Comparison of ENCODE assay signal across 9 cellular contexts in the genomic region with DNA sequence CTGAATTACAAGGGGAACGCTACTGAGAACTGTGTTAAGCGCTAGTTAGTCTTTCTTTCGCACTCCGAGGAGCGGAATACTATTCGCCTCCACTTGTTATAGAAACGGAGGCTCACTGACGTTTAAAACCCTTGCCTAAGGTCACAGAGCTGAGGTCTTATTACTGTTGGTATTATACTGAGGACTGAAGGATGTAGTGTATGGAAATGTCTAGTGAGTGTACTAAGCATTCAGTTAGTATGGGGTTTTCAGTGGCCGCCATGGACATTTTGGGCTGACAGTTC.
DNase-seq lines count a peak whose midpoint lies in the region; ATAC-seq, FAIRE-seq and TF ChIP-seq lines count a peak whose summit lies in the region.
"Had no signal": no experiment of that assay in that cellular context is flagged by ENCODE, and none has a peak within 500 bp of the region (broad histone marks: within the 10 kb centered on the region; RNA-seq: fewer than 3 reads in every experiment).

No MANE protein-coding gene starts in this region.

- no peak for FAIRE-seq in urothelium cell line (lab: Jason Lieb, UNC)

- TF ChIP-seq CTCF in GM10248 (IDR thresholded peaks at IDR 0.05; ENCODE audit: control extremely low read depth, extremely low read depth, low read depth, missing control alignments): no peak

- POLR2A ChIA-PET in GM10248 (lab: Yijun Ruan, JAX): no interaction called here

- H3K9me3 Mint-ChIP-seq in stimulated activated naive CD8-positive, alpha-beta T cell treated with anti-CD3 and anti-CD28 coated beads, Interleukin-15, Interleukin-2, amounts not matched to agents 100 ng/mL and 50 ng/mL, for 24 hours: no peaks in the 10 kb centered on the region
- no peaks in the 10 kb centered on the region for H3K9me3 Mint-ChIP-seq in central memory CD8-positive, alpha-beta T cell

- H3K4me3 ChIP-seq in mucosa of stomach (ENCODE audit: low read length): peak overlapping the region; percentile 88

- DNase-seq in stimulated activated naive CD8-positive, alpha-beta T cell treated with anti-CD3 and anti-CD28 coated beads, Interleukin-15, Interleukin-2, amounts not matched to agents 100 U/mL and 50 U/mL, for 24 hours: no peak
- DNase-seq in central memory CD8-positive, alpha-beta T cell (ENCODE audit: low spot score in 2 of 2): no peak
- no peak for DNase-seq in anterior cingulate cortex (lab: John Stamatoyannopoulos, UW)
- DNase-seq in HPDE6-E6E7 (ENCODE audit: extremely low spot score): no peak
- DNase-seq in GM10248 (ENCODE audit: extremely low spot score): no peak
- no peak for DNase-seq in urothelium cell line (ENCODE audit: low spot score)
- DNase-seq: GDM1 had no signal

- H3K4me3 Mint-ChIP-seq in stimulated activated naive CD8-positive, alpha-beta T cell treated with anti-CD3 and anti-CD28 coated beads, Interleukin-15, Interleukin-2, amounts not matched to agents 100 ng/mL and 50 ng/mL, for 24 hours: peak overlapping the region; percentile 88
- H3K4me3 Mint-ChIP-seq in central memory CD8-positive, alpha-beta T cell: peak overlapping the region; percentile 88

- ATAC-seq in stimulated activated naive CD8-positive, alpha-beta T cell treated with anti-CD3 and anti-CD28 coated beads, Interleukin-15, Interleukin-2, amounts not matched to agents 100 U/mL and 50 U/mL, for 24 hours: no peak
- no peak for ATAC-seq in central memory CD8-positive, alpha-beta T cell (replicated peaks; ENCODE audit: extremely low read depth, poor library complexity, severe bottlenecking)

- no peaks in the 10 kb centered on the region for H3K27me3 ChIP-seq in mucosa of stomach (ENCODE audit: control insufficient read depth, insufficient read depth, low read length)

- no peaks in the 10 kb centered on the region for H3K27me3 Mint-ChIP-seq in stimulated activated naive CD8-positive, alpha-beta T cell treated with anti-CD3 and anti-CD28 coated beads, Interleukin-15, Interleukin-2, amounts not matched to agents 100 ng/mL and 50 ng/mL, for 24 hours
- H3K27me3 Mint-ChIP-seq in central memory CD8-positive, alpha-beta T cell: no peaks in the 10 kb centered on the region

- peaks cover 38% of the 10 kb centered on the region for H3K36me3 Mint-ChIP-seq in stimulated activated naive CD8-positive, alpha-beta T cell treated with anti-CD3 and anti-CD28 coated beads, Interleukin-15, Interleukin-2, amounts not matched to agents 100 ng/mL and 50 ng/mL, for 24 hours (ENCODE audit: low read depth)
- peaks cover 12% of the 10 kb centered on the region for H3K36me3 Mint-ChIP-seq in central memory CD8-positive, alpha-beta T cell (ENCODE audit: insufficient read depth)

- peak overlapping the region; percentile 86 for H3K9ac ChIP-seq in mucosa of stomach (ENCODE audit: low read length)

- peaks cover 16% of the 10 kb centered on the region for H3K4me1 Mint-ChIP-seq in stimulated activated naive CD8-positive, alpha-beta T cell treated with anti-CD3 and anti-CD28 coated beads, Interleukin-15, Interleukin-2, amounts not matched to agents 100 ng/mL and 50 ng/mL, for 24 hours (ENCODE audit: low read depth)
- H3K4me1 Mint-ChIP-seq in central memory CD8-positive, alpha-beta T cell: peaks cover 16% of the 10 kb centered on the region

- H3K27ac Mint-ChIP-seq in stimulated activated naive CD8-positive, alpha-beta T cell treated with anti-CD3 and anti-CD28 coated beads, Interleukin-15, Interleukin-2, amounts not matched to agents 100 ng/mL and 50 ng/mL, for 24 hours: peak overlapping the region; percentile 83
- H3K27ac Mint-ChIP-seq in central memory CD8-positive, alpha-beta T cell (ENCODE audit: low read depth): peak overlapping the region; percentile 85

- peaks cover 6% of the 10 kb centered on the region for H3K36me3 ChIP-seq in mucosa of stomach (ENCODE audit: control insufficient read depth, insufficient read depth, low read length)

- H3K4me1 ChIP-seq in mucosa of stomach (ENCODE audit: control insufficient read depth, insufficient read depth, low read length): peaks cover 19% of the 10 kb centered on the region

- no peaks in the 10 kb centered on the region for H3K9me3 ChIP-seq in mucosa of stomach (ENCODE audit: control insufficient read depth, low read length)

- CTCF ChIA-PET in GM10248 (lab: Yijun Ruan, JAX): interaction anchor here (1.6 kb wide), 1 partner anchor 12 kb away, joined by 5 read pairs; no protein-coding TSS in a partner anchor
